Comparison of ENCODE assay signal across 8 cellular contexts in the genomic region with DNA sequence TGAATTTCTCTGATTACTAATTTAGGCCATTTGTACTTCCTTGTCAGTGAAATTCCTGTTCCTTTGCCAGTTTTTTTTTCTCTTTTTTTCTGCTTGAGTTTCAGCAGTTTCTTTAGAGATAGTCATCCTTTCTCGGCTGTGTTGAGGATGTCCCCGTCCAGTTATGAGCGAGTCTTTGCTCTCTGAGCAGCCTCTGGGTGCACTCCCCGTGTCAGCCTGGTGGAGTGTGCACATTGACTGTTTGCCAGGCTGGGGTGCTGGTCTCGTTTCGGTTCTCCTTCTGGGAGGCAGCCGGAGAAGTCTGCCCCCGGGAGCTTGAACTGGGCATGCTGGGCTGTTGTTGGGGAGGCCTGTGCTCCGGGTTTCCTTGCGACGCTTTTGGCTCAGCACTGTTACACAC. TPM values are rescaled to one million over a fixed set of nuclear protein-coding genes. Genes with fewer than 3 reads are reported as not detected.
DNase-seq lines count a peak whose midpoint lies in the region; TF ChIP-seq lines count a peak whose summit lies in the region.

No MANE protein-coding gene starts in this region.

- TF ChIP-seq CTCF in dorsolateral prefrontal cortex (IDR thresholded peaks at IDR 0.05 in 54 of 56, conservative IDR thresholded peaks at IDR 0.05 in 2 of 56; ENCODE audit: low read depth in 1 of 56, partially characterized antibody in 56 of 56) (peak in 19 of 56 donors; percentile 8 to 37 (median 20)), nephron (IDR thresholded peaks at IDR 0.05; ENCODE audit: unreplicated experiment in 3 of 3) (no peak)

- CTCF ChIA-PET in activated naive CD4-positive, alpha-beta T cell treated with anti-CD3 and anti-CD28 coated beads, Interleukin-2, amount 10 ng/mL, durations not matched to agents 7 days and 5 days (lab: Charles Lee), result no interaction called here

- peaks cover 21% of the 10 kb centered on the region for H3K4me1 ChIP-seq in ACC112 (ENCODE audit: control insufficient read depth, insufficient read depth, low read length, unreplicated experiment)

- peaks cover 9% of the 10 kb centered on the region for H3K36me3 Mint-ChIP-seq in nephron (ENCODE audit: low read depth)
- H3K36me3 Mint-ChIP-seq in activated naive CD4-positive, alpha-beta T cell treated with anti-CD3 and anti-CD28 coated beads, Interleukin-2, amount 10 ng/mL, durations not matched to agents 7 days and 5 days, result peaks cover 5% of the 10 kb centered on the region

- peaks cover 30% of the 10 kb centered on the region for H3K4me1 Mint-ChIP-seq in nephron
- H3K4me1 Mint-ChIP-seq in activated naive CD4-positive, alpha-beta T cell treated with anti-CD3 and anti-CD28 coated beads, Interleukin-2, amount 10 ng/mL, durations not matched to agents 7 days and 5 days, result peaks cover 29% of the 10 kb centered on the region

- no peaks in the 10 kb centered on the region for H3K27me3 ChIP-seq in ACC112 (ENCODE audit: insufficient read depth, low read length)
- H3K27me3 ChIP-seq in dorsolateral prefrontal cortex, result no peaks in the 10 kb centered on the region

- peaks cover 26% of the 10 kb centered on the region for H3K79me2 ChIP-seq in ACC112 (ENCODE audit: control insufficient read depth, insufficient read depth, low read length, unreplicated experiment)

- H3K27me3 Mint-ChIP-seq in nephron (ENCODE audit: low read depth), result no peaks in the 10 kb centered on the region
- H3K27me3 Mint-ChIP-seq in activated naive CD4-positive, alpha-beta T cell treated with anti-CD3 and anti-CD28 coated beads, Interleukin-2, amount 10 ng/mL, durations not matched to agents 7 days and 5 days, result peaks cover 18% of the 10 kb centered on the region

- peak overlapping the region; percentile 48 for H3K4me3 ChIP-seq in ACC112 (ENCODE audit: low read depth, low read length)
- H3K4me3 ChIP-seq in dorsolateral prefrontal cortex, result peak overlapping the region in 44 of 59 donors; percentile 2 to 92 (median 81)

- H3K4me3 Mint-ChIP-seq in nephron, result peak overlapping the region; percentile 86 to 89 (median 88)
- no peak overlapping the region for H3K4me3 Mint-ChIP-seq in activated naive CD4-positive, alpha-beta T cell treated with anti-CD3 and anti-CD28 coated beads, Interleukin-2, amount 10 ng/mL, durations not matched to agents 7 days and 5 days

- H2AFZ ChIP-seq in ACC112 (ENCODE audit: low read length, unreplicated experiment), result peak overlapping the region; percentile 41

- in situ Hi-C loops in ACHN (cut with HindIII; ENCODE audit: low pct_ligation_motif_present, low pct_unique_long_range_greater_than_20kb, low sequenced_read_pairs), result no loop called here

- DNase-seq in HCEC 1CT (peak; percentile 33), dorsolateral prefrontal cortex (peak in 2 of 10 donors; percentile 47 to 68), mucosa of gallbladder (ENCODE audit: low spot score) (no peak), ACHN (no peak)
- DNase-seq in activated naive CD4-positive, alpha-beta T cell treated with anti-CD3 and anti-CD28 coated beads, Interleukin-2, amount 10 ng/mL, durations not matched to agents 7 days and 5 days, result no peak
- no peak for DNase-seq in central memory CD4-positive, alpha-beta T cell

- H3K27ac Mint-ChIP-seq in nephron, result peak overlapping the region in 1 of 3 experiments; percentile 42
- no peak overlapping the region for H3K27ac Mint-ChIP-seq in activated naive CD4-positive, alpha-beta T cell treated with anti-CD3 and anti-CD28 coated beads, Interleukin-2, amount 10 ng/mL, durations not matched to agents 7 days and 5 days

- intact Hi-C loops in dorsolateral prefrontal cortex (cut with DNase I), result loop anchor here (5.0 to 10.0 kb wide), 2 partner anchors 35 to 73 kb away; a partner anchor contains a TSS

- H3K9me3 Mint-ChIP-seq in nephron, result no peaks in the 10 kb centered on the region
- no peaks in the 10 kb centered on the region for H3K9me3 Mint-ChIP-seq in activated naive CD4-positive, alpha-beta T cell treated with anti-CD3 and anti-CD28 coated beads, Interleukin-2, amount 10 ng/mL, durations not matched to agents 7 days and 5 days

- H3K27ac ChIP-seq in ACC112 (ENCODE audit: low read depth, low read length) (no peak overlapping the region), dorsolateral prefrontal cortex (peak overlapping the region in 56 of 59 donors; percentile 7 to 93 (median 72))

- no peaks in the 10 kb centered on the region for H3K36me3 ChIP-seq in ACC112 (ENCODE audit: insufficient read depth, low read length)

RNA-seq across cellular contexts. Expression of a gene that starts 3.0 kb away (rescaled TPM):
- total RNA-seq in dorsolateral prefrontal cortex (100 to 1,000 TPM; 131 to 394 (median 200) TPM), mucosa of gallbladder (105 TPM)

RNA-seq across cellular contexts. Expression of a gene that starts 16.7 kb away (rescaled TPM):
- total RNA-seq in dorsolateral prefrontal cortex, result 100 to 1,000 TPM in 7 of 120 experiments, 10 to 100 TPM in 113; 55.3 to 109 (median 75.5) TPM
- total RNA-seq in mucosa of gallbladder, result 51.7 TPM
